Comparison of ENCODE assay signal across 23 cellular contexts in genomic region chr13:79503473-79504017, GRCh38. TPM values are rescaled to one million over a fixed set of nuclear protein-coding genes. Genes with fewer than 3 reads are reported as not detected.
DNase-seq lines count a peak whose midpoint lies in the region; ATAC-seq, FAIRE-seq and TF ChIP-seq lines count a peak whose summit lies in the region.
"Had no signal": no experiment of that assay in that cellular context is flagged by ENCODE, and none has a peak within 500 bp of the region (broad histone marks: within the 10 kb centered on the region; RNA-seq: fewer than 3 reads in every experiment).

No MANE protein-coding gene starts in this region.

- POLR2A ChIA-PET in GM12878 (lab: Charles Lee) = interaction anchor here (1.1 to 1.6 kb wide), 2 partner anchors 18 to 25 kb away, joined by 3 to 6 read pairs; no protein-coding TSS in a partner anchor

- H3K27me3 Mint-ChIP-seq in activated naive CD8-positive, alpha-beta T cell = no peaks in the 10 kb centered on the region
- no peaks in the 10 kb centered on the region for H3K27me3 Mint-ChIP-seq in activated naive CD8-positive, alpha-beta T cell treated with anti-CD3 and anti-CD28 coated beads for 36 hours
- no peaks in the 10 kb centered on the region for H3K27me3 Mint-ChIP-seq in nephron progenitor cell (ENCODE audit: low read depth, poor library complexity)
- H3K27me3 Mint-ChIP-seq: CD4-positive, alpha-beta T cell had no signal

- H3K9me3 ChIP-seq in GM12878 (replicated peaks; ENCODE audit: control insufficient read depth, insufficient read depth, low read length) (no peaks in the 10 kb centered on the region), upper lobe of left lung (no peaks in the 10 kb centered on the region)
- H3K9me3 ChIP-seq: breast epithelium, gastrocnemius medialis, ovary, tibial nerve had no signal

- TF ChIP-seq POLR2A in GM12878 (IDR thresholded peaks at IDR 0.05; ENCODE audit: low read depth, low read length) = no peak
- TF ChIP-seq POLR2A in upper lobe of left lung (IDR thresholded peaks at IDR 0.05) = no peak

- H3K4me1 ChIP-seq in GM12878 (ENCODE audit: control insufficient read depth, insufficient read depth, low read length) = no peaks in the 10 kb centered on the region
- H3K4me1 ChIP-seq in upper lobe of left lung = peaks cover 0 to 5% (median 0%) of the 10 kb centered on the region in 4 donors
- H3K4me1 ChIP-seq: breast epithelium had no signal

- H3K27me3 ChIP-seq in GM12878 (replicated peaks in 1 of 2; ENCODE audit: control insufficient read depth in 2 of 2, insufficient read depth in 2 of 2, low read length in 1 of 2) (no peaks in the 10 kb centered on the region), upper lobe of left lung (no peaks in the 10 kb centered on the region)
- H3K27me3 ChIP-seq: breast epithelium, gastrocnemius medialis, hepatocyte, ovary, tibial nerve had no signal

- H3K27ac Mint-ChIP-seq in activated naive CD8-positive, alpha-beta T cell = peak overlapping the region; percentile 84
- H3K27ac Mint-ChIP-seq in activated naive CD8-positive, alpha-beta T cell treated with anti-CD3 and anti-CD28 coated beads for 36 hours = no peak overlapping the region
- H3K27ac Mint-ChIP-seq in nephron progenitor cell = peak overlapping the region; percentile 6
- H3K27ac Mint-ChIP-seq: CD4-positive, alpha-beta T cell; nephron had no signal

- no TSS peak for BruUV-seq in GM12878 (replicated peaks; lab: Mats Ljungman, UMichigan)

- no peaks in the 10 kb centered on the region for H3K79me2 ChIP-seq in GM12878 (ENCODE audit: control insufficient read depth, insufficient read depth, low read length)

- H3K4me3 ChIP-seq in GM12878 = no peak overlapping the region
- H3K4me3 ChIP-seq in upper lobe of left lung = no peak overlapping the region
- H3K4me3 ChIP-seq: breast epithelium, gastrocnemius medialis, hepatocyte, ovary, SK-N-MC, tibial nerve had no signal

- ATAC-seq in GM12878 (peak; percentile 39), upper lobe of left lung (ENCODE audit: low FRiP score in 2 of 2) (no peak)
- ATAC-seq: activated T-cell treated with anti-CD3 and anti-CD28 coated beads, Interleukin-2, amount 50 U/mL, for 4 hours; gastrocnemius medialis had no signal

- H2AFZ ChIP-seq in GM12878 (ENCODE audit: control insufficient read depth, low read depth, low read length) = no peak overlapping the region
- H2AFZ ChIP-seq: hepatocyte had no signal

- no peak for TF ChIP-seq RAD21 in GM12878 (IDR thresholded peaks at IDR 0.05; ENCODE audit: insufficient read depth, low read depth, low read length)

- in situ Hi-C loops in GM12878 (cut with MboI) = no loop called here

- H3K4me1 Mint-ChIP-seq in activated naive CD8-positive, alpha-beta T cell (ENCODE audit: low read depth) = peaks cover 74% of the 10 kb centered on the region
- H3K4me1 Mint-ChIP-seq in activated naive CD8-positive, alpha-beta T cell treated with anti-CD3 and anti-CD28 coated beads for 36 hours = peaks cover 56% of the 10 kb centered on the region
- no peaks in the 10 kb centered on the region for H3K4me1 Mint-ChIP-seq in nephron progenitor cell

- no peak for TF ChIP-seq EP300 in GM12878 (IDR thresholded peaks at IDR 0.05; ENCODE audit: borderline replicate concordance in 1 of 2, control insufficient read depth in 1 of 2, low read depth in 2 of 2, low read length in 2 of 2)
- no peak for TF ChIP-seq EP300 in upper lobe of left lung (IDR thresholded peaks at IDR 0.05)

- SMC1A ChIA-PET in GM12878 (lab: Charles Lee; ENCODE audit: uncharacterized antibody, unreplicated experiment) = interaction anchor here (2.5 to 6.4 kb wide), 4 partner anchors 9 to 21 kb away, joined by 10 to 61 read pairs (median 18); partner anchors contain the start of gene NDFIP2

- no peaks in the 10 kb centered on the region for H3K9me3 Mint-ChIP-seq in activated naive CD8-positive, alpha-beta T cell (ENCODE audit: low read depth)
- peaks cover 1% of the 10 kb centered on the region for H3K9me3 Mint-ChIP-seq in activated naive CD8-positive, alpha-beta T cell treated with anti-CD3 and anti-CD28 coated beads for 36 hours
- peaks cover 16% of the 10 kb centered on the region for H3K9me3 Mint-ChIP-seq in nephron progenitor cell
- H3K9me3 Mint-ChIP-seq: activated T-cell treated with anti-CD3 and anti-CD28 coated beads, Interleukin-2, amount 50 U/mL, for 4 hours; CD4-positive, alpha-beta T cell had no signal

- CTCF ChIA-PET in GM12878 (lab: Yijun Ruan, JAX) = interaction anchor here (1.0 to 2.5 kb wide), 4 partner anchors 8 to 80 kb away, joined by 3 to 14 read pairs (median 10); no protein-coding TSS in a partner anchor

- no peak overlapping the region for H3K4me2 ChIP-seq in GM12878 (ENCODE audit: control insufficient read depth, insufficient read depth)
- H3K4me2 ChIP-seq: hepatocyte had no signal

- intact Hi-C loops in GM12878 (cut with micrococcal nuclease; ENCODE audit: unreplicated experiment) = no loop called here

- FAIRE-seq in GM12878 (lab: Jason Lieb, UNC) = no peak

- H3K27ac ChIP-seq in GM12878 (ENCODE audit: control insufficient read depth, insufficient read depth) = no peak overlapping the region
- H3K27ac ChIP-seq in upper lobe of left lung = no peak overlapping the region
- H3K27ac ChIP-seq: breast epithelium, gastrocnemius medialis, hepatocyte, ovary, SK-N-MC, tibial nerve, WERI-Rb-1 had no signal

- no peaks in the 10 kb centered on the region for H3K36me3 ChIP-seq in GM12878 (ENCODE audit: control insufficient read depth in 2 of 2, insufficient read depth in 2 of 2, low read length in 1 of 2)
- no peaks in the 10 kb centered on the region for H3K36me3 ChIP-seq in upper lobe of left lung
- H3K36me3 ChIP-seq: breast epithelium, gastrocnemius medialis, ovary, tibial nerve, WERI-Rb-1 had no signal

- H4K20me1 ChIP-seq in GM12878 (ENCODE audit: control insufficient read depth, insufficient read depth) = no peaks in the 10 kb centered on the region

- H3K9ac ChIP-seq in GM12878 (ENCODE audit: control insufficient read depth, insufficient read depth, low read length) = no peak overlapping the region

- RAD21 ChIA-PET in GM12878 (lab: Charles Lee; ENCODE audit: unreplicated experiment) = no interaction called here

- peak overlapping the region; percentile 7 for H3K4me3 Mint-ChIP-seq in activated naive CD8-positive, alpha-beta T cell
- H3K4me3 Mint-ChIP-seq in activated naive CD8-positive, alpha-beta T cell treated with anti-CD3 and anti-CD28 coated beads for 36 hours = no peak overlapping the region
- H3K4me3 Mint-ChIP-seq in nephron progenitor cell = no peak overlapping the region
- H3K4me3 Mint-ChIP-seq: activated T-cell treated with anti-CD3 and anti-CD28 coated beads, Interleukin-2, amount 50 U/mL, for 4 hours; CD4-positive, alpha-beta T cell; nephron had no signal

- no peak for TF ChIP-seq CTCF in GM12878 (IDR thresholded peaks at IDR 0.05 in 2 of 3, conservative IDR thresholded peaks at IDR 0.05 in 1 of 3; ENCODE audit: control insufficient read depth in 2 of 3, extremely low read depth in 1 of 3, insufficient read depth in 1 of 3, low read depth in 3 of 3, low read length in 3 of 3)
- no peak for TF ChIP-seq CTCF in nephron progenitor cell (IDR thresholded peaks at IDR 0.05)
- no peak for TF ChIP-seq CTCF in upper lobe of left lung (IDR thresholded peaks at IDR 0.05)

- no peak for DNase-seq in activated naive CD8-positive, alpha-beta T cell treated with anti-CD3 and anti-CD28 coated beads for 36 hours
- DNase-seq in NCI-H226 (peak; percentile 55), GM12878 (ENCODE audit: low read depth, low spot score) (no peak), nephron progenitor cell (no peak), upper lobe of left lung (no peak)
- DNase-seq in stimulated activated CD4-positive, alpha-beta T cell treated with anti-CD3 and anti-CD28 coated beads, Interleukin-2, amount 100 ng/mL, for 48 hours = no peak
- DNase-seq: activated CD4-positive, alpha-beta T cell treated with anti-CD3 and anti-CD28 coated beads, Interleukin-2, amount 50 U/mL, for 48 hours; activated T-cell treated with anti-CD3 and anti-CD28 coated beads, Interleukin-2, amount 50 U/mL, for 4 hours; CD4-positive, alpha-beta T cell; gastrocnemius medialis; NCI-H1092; NCI-H187; NCI-H526 treated with DMSO at 0.1 percent for 48 hours; ovary; stimulated activated CD4-positive, alpha-beta T cell treated with anti-CD3 and anti-CD28 coated beads, Interleukin-4, amount 100 ng/mL, for 24 hours; stimulated activated naive CD4-positive, alpha-beta T cell treated with Interleukin-2 at 50 U/mL for 16 hours; WERI-Rb-1 had no signal

- peaks cover 6% of the 10 kb centered on the region for H3K36me3 Mint-ChIP-seq in activated naive CD8-positive, alpha-beta T cell
- H3K36me3 Mint-ChIP-seq in activated naive CD8-positive, alpha-beta T cell treated with anti-CD3 and anti-CD28 coated beads for 36 hours = peaks cover 17% of the 10 kb centered on the region
- H3K36me3 Mint-ChIP-seq in nephron progenitor cell (ENCODE audit: low read depth) = peaks cover 19% of the 10 kb centered on the region

TF ChIP-seq in GM12878, 131 proteins besides CTCF, POLR2A, EP300 and RAD21 (continues in another document):
- TF ChIP-seq MTA2 (IDR thresholded peaks at IDR 0.05; ENCODE audit: low read depth) = no peak
- no peak for TF ChIP-seq IKZF2 (IDR thresholded peaks at IDR 0.05)

RNA-seq across cellular contexts. Expression of gene NDFIP2, which starts 22.6 kb away (rescaled TPM):
- total RNA-seq in activated naive CD8-positive, alpha-beta T cell treated with anti-CD3 and anti-CD28 coated beads for 36 hours = 10 to 100 TPM; 47.6 to 48.8 TPM
- 30.8 and 31.5 TPM in 2 replicates for total RNA-seq in GM12878 (2013; cell fraction: nucleolus; rRNA removed)
- total RNA-seq in GM12878 (2014; rRNA removed) = 25.9 and 31.8 TPM in 2 replicates
- total RNA-seq in GM12878 (2014; rRNA removed; fragmentation: Illumina TruSeq; extraction: Trizol) = 28.1 and 29.6 TPM in 2 replicates
- total RNA-seq in GM12878 (2021) = 35.0 and 37.0 TPM in 2 replicates
- polyA plus RNA-seq in GM12878 (2011; ENCODE audit: low read depth) = 4.9 TPM
- polyA plus RNA-seq in GM12878 (2011; rRNA removed) = 57.2 and 64.1 TPM in 2 replicates
- 23.3 and 30.2 TPM in 2 replicates for polyA plus RNA-seq in GM12878 (2011; cell fraction: cytosol; rRNA removed)
- polyA plus RNA-seq in GM12878 (2011; cell fraction: nucleus; rRNA removed) = 15.3 and 18.1 TPM in 2 replicates
- polyA plus RNA-seq in GM12878 (2012) = 13.1 and 13.9 TPM in 2 replicates
- 30.6 and 33.0 TPM in 2 replicates for polyA plus RNA-seq in GM12878 (2014; fragmentation: Illumina TruSeq; extraction: Trizol)
- polyA plus RNA-seq in GM12878 (2014; fragmentation: Nextera tagmentation; extraction: Ambion mirVana) = 10 to 100 TPM; 23.0 to 30.7 TPM
- polyA plus RNA-seq in GM12878 (2014; rRNA removed) = 16.5 and 17.9 TPM in 2 replicates
- polyA plus RNA-seq in GM12878 (2016; fragmentation: Nextera tagmentation; extraction: Ambion mirVana) = 10 to 100 TPM; 47.5 to 48.5 TPM
- polyA minus RNA-seq in GM12878 (2011; rRNA and poly(A)+ RNA removed) = 26.8 and 29.1 TPM in 2 replicates
- polyA minus RNA-seq in GM12878 (2011; cell fraction: cytosol; rRNA and poly(A)+ RNA removed) = 15.2 and 20.9 TPM in 2 replicates
- polyA minus RNA-seq in GM12878 (2011; cell fraction: nucleus; rRNA and poly(A)+ RNA removed) = 19.3 and 32.3 TPM in 2 replicates
- 10 to 100 TPM in 5 of 6 donors, 1 to 10 TPM in 1; 8.4 to 37.2 (median 26.2) TPM for total RNA-seq in upper lobe of left lung
